ENCODE assay signal across 1 cellular context in genomic region chr12:7075931-7076330, GRCh38.
TF ChIP-seq lines count a peak whose summit lies in the region.

No MANE protein-coding gene starts in this region.

TF ChIP-seq in K562, 482 proteins besides CTCF, POLR2A, EP300 and RAD21:
- no peak for TF ChIP-seq GATAD2B (IDR thresholded peaks at IDR 0.05; ENCODE audit: borderline replicate concordance)
- TF ChIP-seq CEBPB (tag; IDR thresholded peaks at IDR 0.05) = 0 out of 2 replicates have a peak, but pooled peaks have one; percentile 30
- TF ChIP-seq SMAD4 (CRISPR knock-in tag; conservative IDR thresholded peaks at IDR 0.05) = no peak
- no peak for TF ChIP-seq NCOA4 (IDR thresholded peaks at IDR 0.05; ENCODE audit: partially characterized antibody)
- no peak for TF ChIP-seq PURB (CRISPR knock-in tag; IDR thresholded peaks at IDR 0.05; ENCODE audit: low read depth)
- TF ChIP-seq PTRF (tag; IDR thresholded peaks at IDR 0.05) = no peak
TF ChIP-seq in K562: peak in this region for 1.
